Comparison of ENCODE assay signal across 11 cellular contexts in genomic region chr13:99978781-99979452, GRCh38. TPM values are rescaled to one million over a fixed set of nuclear protein-coding genes. Genes with fewer than 3 reads are reported as not detected.
DNase-seq lines count a peak whose midpoint lies in the region; ATAC-seq, FAIRE-seq and TF ChIP-seq lines count a peak whose summit lies in the region.
"Had no signal": no experiment of that assay in that cellular context is flagged by ENCODE, and none has a peak within 500 bp of the region (broad histone marks: within the 10 kb centered on the region; RNA-seq: fewer than 3 reads in every experiment).

No MANE protein-coding gene starts in this region.

- H3K36me3 ChIP-seq in cardiac muscle cell, result no peaks in the 10 kb centered on the region
- no peaks in the 10 kb centered on the region for H3K36me3 ChIP-seq in endothelial cell of umbilical vein (ENCODE audit: control insufficient read depth in 2 of 2, extremely low read depth in 1 of 2, insufficient read depth in 2 of 2, low read length in 2 of 2)
- no peaks in the 10 kb centered on the region for H3K36me3 ChIP-seq in ovary

- TF ChIP-seq CTCF in cardiac muscle cell (IDR thresholded peaks at IDR 0.05; ENCODE audit: low read depth, low read length) (no peak), endothelial cell of umbilical vein (IDR thresholded peaks at IDR 0.05; ENCODE audit: extremely low read depth in 1 of 2, insufficient read depth in 1 of 2, low read depth in 1 of 2, low read length in 2 of 2) (no peak), RWPE1 (conservative IDR thresholded peaks at IDR 0.05; ENCODE audit: low read depth) (no peak), ovary (IDR thresholded peaks at IDR 0.05) (no peak)

- no peak for FAIRE-seq in endothelial cell of umbilical vein (lab: Jason Lieb, UNC)
- FAIRE-seq: endometrium had no signal

- BruUV-seq in endothelial cell of umbilical vein (replicated peaks; lab: Mats Ljungman, UMichigan), result no TSS peak

- H3K4me2 ChIP-seq in endothelial cell of umbilical vein (ENCODE audit: insufficient read depth, low read length), result no peak overlapping the region

- H3K27me3 ChIP-seq in cardiac muscle cell (peaks cover 97% of the 10 kb centered on the region), right cardiac atrium (ENCODE audit: control insufficient read depth, insufficient read depth) (no peaks in the 10 kb centered on the region), endothelial cell of umbilical vein (ENCODE audit: control insufficient read depth in 2 of 2, insufficient read depth in 2 of 2, low read length in 2 of 2) (peaks cover 72 to 92% of the 10 kb centered on the region in 2 experiments), ovary (peaks cover 3% of the 10 kb centered on the region)

- H3K4me3 ChIP-seq in cardiac muscle cell (peak overlapping the region; percentile 54), right cardiac atrium (ENCODE audit: low read length) (no peak overlapping the region), endothelial cell of umbilical vein (replicated peaks in 1 of 3; ENCODE audit: insufficient read depth in 1 of 3, low read depth in 1 of 3, low read length in 3 of 3) (no peak overlapping the region), ovary (no peak overlapping the region)

- no peak for ATAC-seq in right cardiac atrium

- H4K20me1 ChIP-seq in endothelial cell of umbilical vein (replicated peaks; ENCODE audit: control insufficient read depth, extremely low read depth, insufficient read depth, low read length), result no peaks in the 10 kb centered on the region

- no peaks in the 10 kb centered on the region for H3K9me3 ChIP-seq in cardiac muscle cell (ENCODE audit: low read depth)
- no peaks in the 10 kb centered on the region for H3K9me3 ChIP-seq in right cardiac atrium (ENCODE audit: control insufficient read depth, low read length)
- H3K9me3 ChIP-seq in endothelial cell of umbilical vein (replicated peaks; ENCODE audit: control insufficient read depth, insufficient read depth, low read length), result no peaks in the 10 kb centered on the region
- peaks cover 0 to 13% of the 10 kb centered on the region in 2 donors for H3K9me3 ChIP-seq in ovary

- dilution Hi-C loops in endothelial cell of umbilical vein (cut with MboI; ENCODE audit: extremely low pct_ligation_motif_present, low sequenced_read_pairs), result no loop called here

- no peak overlapping the region for H2AFZ ChIP-seq in endothelial cell of umbilical vein (ENCODE audit: low read depth, low read length)

- H3K9ac ChIP-seq in endothelial cell of umbilical vein (replicated peaks; ENCODE audit: extremely low read depth, insufficient read depth, low read length), result no peak overlapping the region

- TF ChIP-seq POLR2A in endothelial cell of umbilical vein (IDR thresholded peaks at IDR 0.05; ENCODE audit: low read depth, low read length), result no peak
- TF ChIP-seq POLR2A in ovary (IDR thresholded peaks at IDR 0.05), result no peak

- POLR2A ChIA-PET in endothelial cell of umbilical vein (lab: Charles Lee) (no interaction called here), RWPE1 (lab: Yijun Ruan, JAX; ENCODE audit: low non-redundant PET) (no interaction called here)

- DNase-seq in cardiac muscle cell (ENCODE audit: low read depth in 1 of 2, low spot score in 1 of 2) (peak in 1 of 2 donors; percentile 59), right cardiac atrium (no peak), NCI-H526 treated with DMSO at 0.1 percent for 48 hours (lab: John Stamatoyannopoulos, UW) (peak; percentile 29), endothelial cell of umbilical vein (ENCODE audit: low read depth, low spot score) (no peak), RWPE1 (ENCODE audit: low spot score) (no peak), ovary (no peak), cortex of kidney (lab: John Stamatoyannopoulos, UW) (no peak)
- DNase-seq: kidney glomerular epithelial cell had no signal

- 4% methylated on average over 18 of the region's 18 CpGs for WGBS in right cardiac atrium
- 4 to 6% (median 4%) methylated on average over 18 of the region's 18 CpGs for WGBS in ovary, 3 donors

- no peaks in the 10 kb centered on the region for H3K4me1 ChIP-seq in cardiac muscle cell (ENCODE audit: low read depth)
- no peaks in the 10 kb centered on the region for H3K4me1 ChIP-seq in right cardiac atrium (ENCODE audit: control insufficient read depth, insufficient read depth, low read length)
- peaks cover 5% of the 10 kb centered on the region for H3K4me1 ChIP-seq in endothelial cell of umbilical vein (ENCODE audit: control insufficient read depth, extremely low read depth, insufficient read depth, low read length)
- H3K4me1 ChIP-seq in ovary (ENCODE audit: insufficient read depth), result peaks cover 13% of the 10 kb centered on the region

- no peaks in the 10 kb centered on the region for H3K79me2 ChIP-seq in endothelial cell of umbilical vein (ENCODE audit: control insufficient read depth, insufficient read depth, low read length)

- intact Hi-C loops in right cardiac atrium (cut with DNase I) (no loop called here), endothelial cell of umbilical vein (cut with micrococcal nuclease) (loop anchor here (10.0 kb wide), 1 partner anchor 696 kb away; the partner anchor contains the start of gene TMTC4), ovary (cut with DNase I) (loop anchor here in 1 of 4 donors (5.0 kb wide), 1 partner anchor 253 kb away; no protein-coding TSS in a partner anchor)

- H3K9me1 ChIP-seq in endothelial cell of umbilical vein (replicated peaks; ENCODE audit: control insufficient read depth, extremely low read depth, insufficient read depth, low read length), result no peaks in the 10 kb centered on the region

- CTCF ChIA-PET in endothelial cell of umbilical vein (lab: Charles Lee), result no interaction called here
- CTCF ChIA-PET in RWPE1 (lab: Yijun Ruan, JAX), result no interaction called here

- no peak for TF ChIP-seq EP300 in ovary (IDR thresholded peaks at IDR 0.05)

- H3K27ac ChIP-seq in cardiac muscle cell (no peak overlapping the region), right cardiac atrium (ENCODE audit: low read length) (no peak overlapping the region), endothelial cell of umbilical vein (ENCODE audit: insufficient read depth, low read depth, low read length) (no peak overlapping the region), temporal lobe (ENCODE audit: low read depth, low read length) (peak overlapping the region; percentile 40), RWPE1 (no peak overlapping the region), ovary (no peak overlapping the region)

TF ChIP-seq in endothelial cell of umbilical vein, 7 proteins besides CTCF, POLR2A, EP300 and RAD21:
- TF ChIP-seq EZH2 (IDR thresholded peaks at IDR 0.05; ENCODE audit: borderline replicate concordance, low read depth, low read length, severe bottlenecking), result peak; percentile 64
- no peak for TF ChIP-seq POLR2AphosphoS5 (IDR thresholded peaks at IDR 0.05; ENCODE audit: insufficient read depth, low read depth, low read length)
- no peak for TF ChIP-seq FOS (IDR thresholded peaks at IDR 0.05; ENCODE audit: borderline replicate concordance, insufficient read depth, low read length)
- no peak for TF ChIP-seq MYC (IDR thresholded peaks at IDR 0.05; ENCODE audit: low read depth, low read length)
- TF ChIP-seq, protein P1, sequence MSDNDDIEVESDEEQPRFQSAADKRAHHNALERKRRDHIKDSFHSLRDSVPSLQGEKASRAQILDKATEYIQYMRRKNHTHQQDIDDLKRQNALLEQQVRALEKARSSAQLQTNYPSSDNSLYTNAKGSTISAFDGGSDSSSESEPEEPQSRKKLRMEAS (IDR thresholded peaks at IDR 0.05; ENCODE audit: insufficient read depth, insufficient read length), result no peak
- no peak for TF ChIP-seq JUN (IDR thresholded peaks at IDR 0.05; ENCODE audit: borderline replicate concordance, insufficient read depth, insufficient read length, low read depth)

RNA-seq across cellular contexts. Expression of gene ZIC2, which starts 2.7 kb away (rescaled TPM):
- total RNA-seq in cardiac muscle cell, result 0.06 and 0.11 TPM in 2 replicates
- 0.21 TPM in 1 of 2 replicates, not detected in the other for polyA plus RNA-seq in cardiac muscle cell
- total RNA-seq in right cardiac atrium, result not detected
- polyA plus RNA-seq in right cardiac atrium, result not detected
- not detected in 2 replicates for total RNA-seq in endothelial cell of umbilical vein
- 0.03 TPM in 1 of 2 replicates, not detected in the other for polyA plus RNA-seq in endothelial cell of umbilical vein
- polyA plus RNA-seq in endothelial cell of umbilical vein (2011; cell fraction: cytosol; rRNA removed), result not detected in 2 replicates
- not detected in 2 replicates for polyA plus RNA-seq in endothelial cell of umbilical vein (2011; cell fraction: nucleus; rRNA removed)
- polyA plus RNA-seq in endothelial cell of umbilical vein (2012), result not detected in 2 replicates
- polyA minus RNA-seq in endothelial cell of umbilical vein, result not detected in 2 replicates
- polyA minus RNA-seq in endothelial cell of umbilical vein (2011; cell fraction: cytosol; rRNA and poly(A)+ RNA removed), result 7.9 TPM
- polyA minus RNA-seq in endothelial cell of umbilical vein (2011; cell fraction: nucleus; rRNA and poly(A)+ RNA removed), result not detected in 2 replicates
- 4.4 TPM for total RNA-seq in temporal lobe
- under 1 TPM in 1 of 7 donors, not detected in 6; 0.36 TPM for total RNA-seq in ovary
- polyA plus RNA-seq in ovary, result under 1 TPM; 0.02 to 0.07 TPM

RNA-seq across cellular contexts. Expression of gene ZIC5, which starts 7.3 kb away (rescaled TPM):
- 0.56 and 0.69 TPM in 2 replicates for total RNA-seq in cardiac muscle cell
- 0.22 and 0.85 TPM in 2 replicates for polyA plus RNA-seq in cardiac muscle cell
- total RNA-seq in right cardiac atrium, result not detected
- not detected for polyA plus RNA-seq in right cardiac atrium
- not detected in 2 replicates for total RNA-seq in endothelial cell of umbilical vein
- not detected in 2 replicates for polyA plus RNA-seq in endothelial cell of umbilical vein
- polyA plus RNA-seq in endothelial cell of umbilical vein (2011; cell fraction: cytosol; rRNA removed), result not detected in 2 replicates
- polyA plus RNA-seq in endothelial cell of umbilical vein (2011; cell fraction: nucleus; rRNA removed), result not detected in 2 replicates
- not detected in 2 replicates for polyA plus RNA-seq in endothelial cell of umbilical vein (2012)
- 0.04 TPM in 1 of 2 replicates, not detected in the other for polyA minus RNA-seq in endothelial cell of umbilical vein
- polyA minus RNA-seq in endothelial cell of umbilical vein (2011; cell fraction: cytosol; rRNA and poly(A)+ RNA removed), result 2.3 TPM
- not detected in 2 replicates for polyA minus RNA-seq in endothelial cell of umbilical vein (2011; cell fraction: nucleus; rRNA and poly(A)+ RNA removed)
- total RNA-seq in temporal lobe, result 2.0 TPM
- total RNA-seq in ovary, result under 1 TPM in 2 of 7 donors, not detected in 5; 0.10 to 0.11 TPM
- polyA plus RNA-seq in ovary, result not detected
- total RNA-seq: RPMI7951 had no signal
